9 cellular contexts compared by ENCODE assay signal in the genomic region with DNA sequence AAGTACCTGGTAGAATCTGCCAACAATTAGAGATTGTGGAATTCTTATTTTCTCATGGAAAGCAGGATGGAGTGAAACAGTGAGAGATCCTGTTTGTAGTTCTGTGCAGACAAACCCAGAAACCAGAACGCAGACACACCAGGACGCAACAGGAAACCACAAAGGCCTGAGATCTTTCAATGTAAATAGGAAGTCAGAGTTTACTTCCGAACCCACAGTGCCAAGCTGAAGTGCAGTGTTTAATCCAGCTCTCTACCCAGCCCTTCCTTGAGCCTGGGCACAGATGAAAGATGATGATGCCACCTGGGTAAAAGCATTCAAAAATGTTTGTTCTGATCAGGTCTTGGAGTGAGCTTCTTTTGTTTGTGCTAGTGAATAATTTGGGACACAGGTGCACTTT.
DNase-seq lines count a peak whose midpoint lies in the region; ATAC-seq lines count a peak whose summit lies in the region.
"Had no signal": no experiment of that assay in that cellular context is flagged by ENCODE, and none has a peak within 500 bp of the region (broad histone marks: within the 10 kb centered on the region; RNA-seq: fewer than 3 reads in every experiment).

No MANE protein-coding gene starts in this region.

- H3K27ac Mint-ChIP-seq in activated T-cell treated with anti-CD3 and anti-CD28 coated beads, Interleukin-2, amount 50 U/mL, for 72 hours: no peak overlapping the region

- DNase-seq in Daoy (ENCODE audit: low read depth) (peak; percentile 62), NCI-H128 (lab: John Stamatoyannopoulos, UW; ENCODE audit: unreplicated experiment) (peak; percentile 46), pulmonary artery endothelial cell (ENCODE audit: low read depth, low spot score) (peak; percentile 41), hepatic stellate cell (ENCODE audit: low spot score) (no peak), SK-N-DZ (ENCODE audit: low spot score) (no peak)
- peak; percentile 5 to 13 for DNase-seq in activated T-cell treated with anti-CD3 and anti-CD28 coated beads, Interleukin-2, amount 50 U/mL, for 72 hours
- DNase-seq: pancreas had no signal

- peaks cover 10% of the 10 kb centered on the region for H3K27me3 Mint-ChIP-seq in activated T-cell treated with anti-CD3 and anti-CD28 coated beads, Interleukin-2, amount 50 U/mL, for 72 hours (ENCODE audit: low read depth)

- peaks cover 0 to 10% of the 10 kb centered on the region in 2 donors for H3K36me3 Mint-ChIP-seq in activated T-cell treated with anti-CD3 and anti-CD28 coated beads, Interleukin-2, amount 50 U/mL, for 72 hours (ENCODE audit: insufficient read depth in 2 of 2)

- ATAC-seq in GM21619 (IDR thresholded peaks at IDR 0.05; ENCODE audit: unreplicated experiment) (peak; percentile 91), HG02981 (IDR thresholded peaks at IDR 0.05; ENCODE audit: unreplicated experiment) (no peak)
- peak; percentile 50 to 52 for ATAC-seq in activated T-cell treated with anti-CD3 and anti-CD28 coated beads, Interleukin-2, amount 50 U/mL, for 72 hours (replicated peaks in 1 of 2)

- peak overlapping the region in 1 of 2 donors; percentile 45 for H3K4me3 Mint-ChIP-seq in activated T-cell treated with anti-CD3 and anti-CD28 coated beads, Interleukin-2, amount 50 U/mL, for 72 hours

- peaks cover 0 to 2% of the 10 kb centered on the region in 2 donors for H3K9me3 Mint-ChIP-seq in activated T-cell treated with anti-CD3 and anti-CD28 coated beads, Interleukin-2, amount 50 U/mL, for 72 hours

- H3K4me1 Mint-ChIP-seq in activated T-cell treated with anti-CD3 and anti-CD28 coated beads, Interleukin-2, amount 50 U/mL, for 72 hours (ENCODE audit: low read depth): peaks cover 20% of the 10 kb centered on the region

Comparison
In these comparisons a context has a peak if more than half of its experiments do, and no peak if none do; other contexts are left out.
1. DNase-seq: peak in Daoy (single experiment), NCI-H128 (single experiment), activated T-cell treated with anti-CD3 and anti-CD28 coated beads, Interleukin-2, amount 50 U/mL, for 72 hours (2 of 2) and pulmonary artery endothelial cell (single experiment); none in hepatic stellate cell (single experiment) and SK-N-DZ (single experiment).